20 cellular contexts compared by ENCODE assay signal in genomic region chr9:131263701-131264100, GRCh38. TPM values are rescaled to one million over a fixed set of nuclear protein-coding genes. Genes with fewer than 3 reads are reported as not detected.
DNase-seq lines count a peak whose midpoint lies in the region; ATAC-seq, FAIRE-seq and TF ChIP-seq lines count a peak whose summit lies in the region.
"Had no signal": no experiment of that assay in that cellular context is flagged by ENCODE, and none has a peak within 500 bp of the region (broad histone marks: within the 10 kb centered on the region; RNA-seq: fewer than 3 reads in every experiment).

No MANE protein-coding gene starts in this region.

- H3K79me2 ChIP-seq in H9 (ENCODE audit: insufficient read depth, low read length) (no peaks in the 10 kb centered on the region), K562 (ENCODE audit: control insufficient read depth, insufficient read depth, low read length) (peaks cover 52% of the 10 kb centered on the region)

- no peak for TF ChIP-seq EP300 in K562 (IDR thresholded peaks at IDR 0.05; ENCODE audit: low read length)

- H3K79me1 ChIP-seq in H9 (ENCODE audit: insufficient read depth, low read depth, low read length, poor library complexity, severe bottlenecking): no peaks in the 10 kb centered on the region

- TF ChIP-seq POLR2A in K562 (conservative IDR thresholded peaks at IDR 0.05): no peak

- H2BK20ac ChIP-seq in H9 (ENCODE audit: low read depth, low read length, poor library complexity, severe bottlenecking): no peak overlapping the region

- no peak overlapping the region for H3K18ac ChIP-seq in H9 (ENCODE audit: insufficient read length, low read depth, low read length)

- H4K20me1 ChIP-seq in H9 (ENCODE audit: control insufficient read depth, insufficient read depth, insufficient read length) (no peaks in the 10 kb centered on the region), K562 (replicated peaks; ENCODE audit: control insufficient read depth, insufficient read depth, low read length) (peaks cover 25% of the 10 kb centered on the region)

- H3K27ac ChIP-seq in H9 (ENCODE audit: insufficient read length, low read depth, low read length) (no peak overlapping the region), K562 (ENCODE audit: extremely low read depth, low read depth, low read length) (no peak overlapping the region), neutrophil (peak overlapping the region; percentile 89)
- H3K27ac ChIP-seq: PC-9, VCaP had no signal

- H3K36me3 ChIP-seq in K562 (ENCODE audit: control insufficient read depth, insufficient read depth, low read length) (peaks cover 85% of the 10 kb centered on the region), neutrophil (peaks cover 30% of the 10 kb centered on the region)

- no CpG with 5 or more reads among the region's 6 CpGs for WGBS in H9 (ENCODE audit: extremely low coverage, insufficient read length, low lambda C conversion rate)
- WGBS in K562 (ENCODE audit: insufficient coverage, low coverage, missing lambda C conversion rate): 78% methylated on average over 6 of the region's 6 CpGs

- H2BK120ac ChIP-seq in H9 (ENCODE audit: low read depth, low read length, poor library complexity, severe bottlenecking): no peak overlapping the region

- peaks cover 17% of the 10 kb centered on the region for H3K9me1 ChIP-seq in K562 (ENCODE audit: control insufficient read depth, insufficient read depth, low read length)

- H3K56ac ChIP-seq in H9 (ENCODE audit: insufficient read length, low read depth, low read length): no peak overlapping the region

- intact Hi-C loops in K562 (cut with micrococcal nuclease): no loop called here

- no peak for DNase-seq in activated CD8-positive, alpha-beta memory T cell treated with anti-CD3 and anti-CD28 coated beads, Interleukin-2, amount 10 ng/mL, durations not matched to agents 7 days and 5 days
- DNase-seq in activated CD8-positive, alpha-beta memory T cell treated with anti-CD3 and anti-CD28 coated beads, Interleukin-2, amount 50 U/mL, for 48 hours: no peak
- DNase-seq in H9 (no peak), K562 (ENCODE audit: extremely low read depth in 1 of 4, low spot score in 3 of 4) (peak in 3 of 4 experiments; percentile 44 to 60 (median 57)), GM19240 (ENCODE audit: insufficient read length, low spot score) (no peak), dedifferentiated amniotic fluid mesenchymal stem cell (ENCODE audit: extremely low spot score) (no peak), SIG-M5 treated with dmso at 0.1 percent for 504 hours (lab: John Stamatoyannopoulos, UW; ENCODE audit: unreplicated experiment) (no peak)
- DNase-seq: ACHN; DMS 273 treated with DMSO at 0.1 percent for 48 hours; effector CD4-positive, alpha-beta T cell; NCI-H187; PC-9; stimulated activated CD4-positive, alpha-beta T cell treated with anti-CD3 and anti-CD28 coated beads, Interleukin-1b, Interleukin-23, amount 100 ng/mL, for 48 hours; trophoblast cell had no signal

- H3K23me2 ChIP-seq in H9 (ENCODE audit: insufficient read length, low read depth, low read length, poor library complexity, severe bottlenecking): peaks cover 5% of the 10 kb centered on the region

- H3K4me2 ChIP-seq in H9 (ENCODE audit: insufficient read depth, insufficient read length, low read length) (no peak overlapping the region), K562 (ENCODE audit: insufficient read depth, low read length) (no peak overlapping the region)
- H3K4me2 ChIP-seq: PC-9 had no signal

- no peak for TF ChIP-seq RAD21 in K562 (CRISPR knock-in tag; conservative IDR thresholded peaks at IDR 0.05 in 1 of 2, IDR thresholded peaks at IDR 0.05 in 1 of 2)

- in situ Hi-C loops in K562 (cut with MboI): no loop called here

- no peak for FAIRE-seq in K562 (lab: Jason Lieb, UNC)
- FAIRE-seq: GM19239 had no signal

- H3K4me1 ChIP-seq in H9 (ENCODE audit: insufficient read depth, low read length): no peaks in the 10 kb centered on the region; the same call in 1 of the 2 replicates
- H3K4me1 ChIP-seq in K562 (replicated peaks in 1 of 2; ENCODE audit: control insufficient read depth in 2 of 2, insufficient read depth in 2 of 2, low read length in 2 of 2): peaks cover 0 to 50% of the 10 kb centered on the region in 2 experiments; a peak in 3 of 5 replicates
- peaks cover 66% of the 10 kb centered on the region in 2 experiments for H3K4me1 ChIP-seq in neutrophil (ENCODE audit: control insufficient read depth in 1 of 2, insufficient read depth in 1 of 2, low read depth in 1 of 2, low read length in 1 of 2)

- H3K27me3 Mint-ChIP-seq in activated CD8-positive, alpha-beta memory T cell treated with anti-CD3 and anti-CD28 coated beads, Interleukin-2, amount 10 ng/mL, durations not matched to agents 7 days and 5 days: no peaks in the 10 kb centered on the region
- no peaks in the 10 kb centered on the region for H3K27me3 Mint-ChIP-seq in H9 (ENCODE audit: low read depth)

- POLR2A ChIA-PET in K562 (lab: Yijun Ruan, JAX): interaction anchor here (0.6 to 14.6 kb wide), 9 partner anchors 10 to 309 kb away, joined by 3 to 338 read pairs (median 5); partner anchors contain the start of gene FAM78A

- no peak overlapping the region for H3T11ph ChIP-seq in H9 (ENCODE audit: low read length)

- peak overlapping the region; percentile 72 for H3K27ac Mint-ChIP-seq in activated CD8-positive, alpha-beta memory T cell treated with anti-CD3 and anti-CD28 coated beads, Interleukin-2, amount 10 ng/mL, durations not matched to agents 7 days and 5 days
- H3K27ac Mint-ChIP-seq in H9: peak overlapping the region in 2 of 3 experiments; percentile 66 to 94; a peak in 3 of 7 replicates
- H3K27ac Mint-ChIP-seq: brain had no signal

- CTCF ChIA-PET in activated CD8-positive, alpha-beta memory T cell treated with anti-CD3 and anti-CD28 coated beads, Interleukin-2, amount 10 ng/mL, durations not matched to agents 7 days and 5 days (lab: Charles Lee): interaction anchor here (0.7 to 2.0 kb wide), 5 partner anchors 7 to 108 kb away, joined by 3 to 7 read pairs (median 3); no protein-coding TSS in a partner anchor
- CTCF ChIA-PET in K562 (lab: Yijun Ruan, JAX; ENCODE audit: low intra/inter-chr PET ratio): no interaction called here

- H4K8ac ChIP-seq in H9 (replicated peaks; ENCODE audit: insufficient read length, low read depth, low read length): no peak overlapping the region

- TF ChIP-seq CTCF in H9 (conservative IDR thresholded peaks at IDR 0.05) (no peak), K562 (IDR thresholded peaks at IDR 0.05 in 2 of 3, conservative IDR thresholded peaks at IDR 0.05 in 1 of 3; ENCODE audit: insufficient read depth in 2 of 3, low read depth in 1 of 3, low read length in 3 of 3) (no peak), neutrophil (IDR thresholded peaks at IDR 0.05) (no peak)

- no peak for ATAC-seq in activated CD8-positive, alpha-beta memory T cell treated with anti-CD3 and anti-CD28 coated beads, Interleukin-2, amount 10 ng/mL, durations not matched to agents 7 days and 5 days
- no peak for ATAC-seq in K562
- ATAC-seq: left lung had no signal

- H2BK5ac ChIP-seq in H9 (ENCODE audit: insufficient read length, low read length): no peak overlapping the region

- peaks cover 56% of the 10 kb centered on the region for H3K4me1 Mint-ChIP-seq in activated CD8-positive, alpha-beta memory T cell treated with anti-CD3 and anti-CD28 coated beads, Interleukin-2, amount 10 ng/mL, durations not matched to agents 7 days and 5 days
- H3K4me1 Mint-ChIP-seq in H9: peaks cover 6 to 14% of the 10 kb centered on the region in 2 experiments

- peaks cover 38% of the 10 kb centered on the region for H3K36me3 Mint-ChIP-seq in activated CD8-positive, alpha-beta memory T cell treated with anti-CD3 and anti-CD28 coated beads, Interleukin-2, amount 10 ng/mL, durations not matched to agents 7 days and 5 days
- peaks cover 0 to 4% (median 3%) of the 10 kb centered on the region in 3 experiments; a peak in 4 of 7 replicates for H3K36me3 Mint-ChIP-seq in H9 (ENCODE audit: insufficient read depth in 1 of 3, low read depth in 3 of 3)

- H4K5ac ChIP-seq in H9 (ENCODE audit: insufficient read length, low read depth, low read length): no peak overlapping the region

- no peak overlapping the region for H2AFZ ChIP-seq in H9 (ENCODE audit: low read length)
- no peak overlapping the region for H2AFZ ChIP-seq in K562 (ENCODE audit: low read depth, low read length)
- H2AFZ ChIP-seq: PC-9 had no signal

- H3K9me3 Mint-ChIP-seq in activated CD8-positive, alpha-beta memory T cell treated with anti-CD3 and anti-CD28 coated beads, Interleukin-2, amount 10 ng/mL, durations not matched to agents 7 days and 5 days (ENCODE audit: low read depth): no peaks in the 10 kb centered on the region
- H3K9me3 Mint-ChIP-seq in H9: no peaks in the 10 kb centered on the region
- H3K9me3 Mint-ChIP-seq: brain had no signal

- no peak overlapping the region for H3K4ac ChIP-seq in H9 (ENCODE audit: low read depth, low read length)

- no peak overlapping the region for H3K23ac ChIP-seq in H9 (ENCODE audit: insufficient read length, low read depth, low read length)

- no peaks in the 10 kb centered on the region for H3K27me3 ChIP-seq in H9 (ENCODE audit: insufficient read depth, low read length)
- peaks cover 0 to 7% of the 10 kb centered on the region in 2 experiments; a peak in 2 of 5 replicates for H3K27me3 ChIP-seq in K562 (ENCODE audit: control insufficient read depth in 2 of 2, insufficient read depth in 2 of 2, low read length in 2 of 2)
- H3K27me3 ChIP-seq in neutrophil: no peaks in the 10 kb centered on the region
- H3K27me3 ChIP-seq: left lung had no signal

- H3K9ac ChIP-seq in H9 (ENCODE audit: extremely low read depth, insufficient read length, low read length) (no peak overlapping the region), K562 (ENCODE audit: insufficient read depth in 1 of 2, low read depth in 2 of 2, low read length in 2 of 2) (0 out of 4 replicates have a peak overlapping the region, but pooled peaks of 1 of the 2 experiments have one; percentile 0)

- BruUV-seq in K562 (replicated peaks; lab: Mats Ljungman, UMichigan): no TSS peak

- no peaks in the 10 kb centered on the region for H3K9me3 ChIP-seq in H9 (ENCODE audit: control insufficient read depth, low read depth, low read length)
- H3K9me3 ChIP-seq in K562 (replicated peaks; ENCODE audit: control insufficient read depth, insufficient read depth, low read depth, low read length): no peaks in the 10 kb centered on the region
- no peaks in the 10 kb centered on the region for H3K9me3 ChIP-seq in neutrophil
- H3K9me3 ChIP-seq: left lung had no signal

- H3K4me3 ChIP-seq in K562: no peak overlapping the region
- peak overlapping the region; percentile 9 to 19 for H3K4me3 ChIP-seq in neutrophil (ENCODE audit: low read depth in 1 of 2, low read length in 1 of 2)
- H3K4me3 ChIP-seq: left lung, PC-9 had no signal

- H2BK15ac ChIP-seq in H9 (ENCODE audit: low read depth, low read length): no peak overlapping the region

- H2AK5ac ChIP-seq in H9 (ENCODE audit: insufficient read length, low read length): no peak overlapping the region

- no peak overlapping the region for H3K4me3 Mint-ChIP-seq in activated CD8-positive, alpha-beta memory T cell treated with anti-CD3 and anti-CD28 coated beads, Interleukin-2, amount 10 ng/mL, durations not matched to agents 7 days and 5 days
- no peak overlapping the region; a peak in 1 of 5 replicates for H3K4me3 Mint-ChIP-seq in H9
- H3K4me3 Mint-ChIP-seq: brain had no signal

- no peak overlapping the region for H4K91ac ChIP-seq in H9 (ENCODE audit: insufficient read length, low read depth, low read length)

- no peak overlapping the region for H3K14ac ChIP-seq in H9 (ENCODE audit: insufficient read depth, low read length)

- H2BK12ac ChIP-seq in H9 (ENCODE audit: insufficient read length, low read depth, low read length): no peak overlapping the region

RNA-seq across cellular contexts. Expression of gene FAM78A, which starts 12.6 kb away (rescaled TPM):
- 10 to 100 TPM; 76.8 to 80.0 TPM for total RNA-seq in activated CD8-positive, alpha-beta memory T cell treated with anti-CD3 and anti-CD28 coated beads, Interleukin-2, amount 10 ng/mL, durations not matched to agents 7 days and 5 days
- total RNA-seq in H9 (2021) (1.9 and 2.1 TPM in 2 replicates), K562 (2014; rRNA removed) (55.5 and 85.8 TPM in 2 replicates), K562 (2014; rRNA removed; fragmentation: Illumina TruSeq; extraction: Trizol) (23.7 and 28.6 TPM in 2 replicates), K562 (2015; rRNA removed; fragmentation: Illumina TruSeq; extraction: Trizol) (55.6 and 55.9 TPM in 2 replicates), K562 (2021) (103 and 105 TPM in 2 replicates)
- 38.6 and 86.5 TPM in 2 replicates for total RNA-seq in K562 (2011; cell fraction: chromatin; rRNA removed; ENCODE audit: low replicate concordance)
- total RNA-seq in K562 (2011; cell fraction: nucleolus; rRNA removed): 61.2 and 70.5 TPM in 2 replicates
- total RNA-seq in K562 (2011; cell fraction: nucleoplasm; rRNA removed): 59.7 and 74.0 TPM in 2 replicates
- polyA plus RNA-seq in K562 (2011; rRNA removed) (29.9 and 50.1 TPM in 2 replicates), K562 (2014; fragmentation: Illumina TruSeq; extraction: Trizol) (65.0 and 68.7 TPM in 2 replicates), K562 (2014; fragmentation: Nextera tagmentation; extraction: Ambion mirVana) (1 to 10 TPM in 1 of 2 experiments, under 1 TPM in 1; 0.56 to 1.2 TPM), K562 (2014; rRNA removed) (55.2 and 59.6 TPM in 2 replicates)
- 60.0 and 102 TPM in 2 replicates for polyA plus RNA-seq in K562 (2011; cell fraction: cytosol; rRNA removed)
- 43.9 and 60.4 TPM in 2 replicates for polyA plus RNA-seq in K562 (2011; cell fraction: nucleus; rRNA removed)
- polyA plus RNA-seq in K562 (2012): 66.9 and 81.0 TPM in 2 replicates
- polyA minus RNA-seq in K562 (2011; rRNA and poly(A)+ RNA removed): 23.2 and 33.4 TPM in 2 replicates
- polyA minus RNA-seq in K562 (2011; cell fraction: cytosol; rRNA and poly(A)+ RNA removed): 57.5 and 69.4 TPM in 2 replicates
- polyA minus RNA-seq in K562 (2011; cell fraction: nucleus; rRNA and poly(A)+ RNA removed): 13.3 and 20.8 TPM in 2 replicates

RNA-seq across cellular contexts. Expression of gene PLPP7, which starts 25.8 kb away (rescaled TPM):
- total RNA-seq in activated CD8-positive, alpha-beta memory T cell treated with anti-CD3 and anti-CD28 coated beads, Interleukin-2, amount 10 ng/mL, durations not matched to agents 7 days and 5 days: not detected
- total RNA-seq in H9 (2021) (1.9 and 2.4 TPM in 2 replicates), K562 (2014; rRNA removed) (0.23 and 0.65 TPM in 2 replicates), K562 (2014; rRNA removed; fragmentation: Illumina TruSeq; extraction: Trizol) (not detected in 2 replicates), K562 (2015; rRNA removed; fragmentation: Illumina TruSeq; extraction: Trizol) (0.18 and 0.30 TPM in 2 replicates), K562 (2021) (0.56 and 0.93 TPM in 2 replicates)
- total RNA-seq in K562 (2011; cell fraction: chromatin; rRNA removed; ENCODE audit: low replicate concordance): 0.49 TPM in 1 of 2 replicates, not detected in the other
- total RNA-seq in K562 (2011; cell fraction: nucleolus; rRNA removed): 1.1 and 1.2 TPM in 2 replicates
- total RNA-seq in K562 (2011; cell fraction: nucleoplasm; rRNA removed): 0.66 and 0.99 TPM in 2 replicates
- polyA plus RNA-seq in K562 (2011; rRNA removed) (0.18 and 0.41 TPM in 2 replicates), K562 (2014; fragmentation: Illumina TruSeq; extraction: Trizol) (0.09 and 0.37 TPM in 2 replicates), K562 (2014; fragmentation: Nextera tagmentation; extraction: Ambion mirVana) (not detected), K562 (2014; rRNA removed) (0.86 TPM in 1 of 2 replicates, not detected in the other)
- polyA plus RNA-seq in K562 (2011; cell fraction: cytosol; rRNA removed): 0.48 and 0.50 TPM in 2 replicates
- polyA plus RNA-seq in K562 (2011; cell fraction: nucleus; rRNA removed): 0.68 and 0.87 TPM in 2 replicates
- polyA plus RNA-seq in K562 (2012): 0.64 and 1.3 TPM in 2 replicates
- 0.09 and 0.11 TPM in 2 replicates for polyA minus RNA-seq in K562 (2011; rRNA and poly(A)+ RNA removed)
- polyA minus RNA-seq in K562 (2011; cell fraction: cytosol; rRNA and poly(A)+ RNA removed): not detected in 2 replicates
- polyA minus RNA-seq in K562 (2011; cell fraction: nucleus; rRNA and poly(A)+ RNA removed): 0.13 and 1.00 TPM in 2 replicates
- total RNA-seq: HT-29, PC-9 had no signal

Comparison
In these comparisons a context has a peak if more than half of its experiments do, and no peak if none do; other contexts are left out.
1. DNase-seq: peak in K562 (3 of 4); none in activated CD8-positive, alpha-beta memory T cell treated with anti-CD3 and anti-CD28 coated beads, Interleukin-2, amount 10 ng/mL, durations not matched to agents 7 days and 5 days (single experiment), activated CD8-positive, alpha-beta memory T cell treated with anti-CD3 and anti-CD28 coated beads, Interleukin-2, amount 50 U/mL, for 48 hours (single experiment), H9 (single experiment), GM19240 (single experiment), dedifferentiated amniotic fluid mesenchymal stem cell (single experiment) and SIG-M5 treated with dmso at 0.1 percent for 504 hours (single experiment).